1 cellular context compared by ENCODE assay signal in genomic region chr6:167653561-167653960, GRCh38.
TF ChIP-seq lines count a peak whose summit lies in the region.

No MANE protein-coding gene starts in this region.

TF ChIP-seq in H1, 55 proteins besides CTCF, POLR2A, EP300 and RAD21 (continued from another document):
- TF ChIP-seq SUZ12 (IDR thresholded peaks at IDR 0.05; ENCODE audit: low read length) (no peak), SRF (IDR thresholded peaks at IDR 0.05; ENCODE audit: low read depth, low read length) (no peak), RNF2 (IDR thresholded peaks at IDR 0.05; ENCODE audit: borderline replicate concordance, low read depth, low read length, missing control alignments, poor library complexity, severe bottlenecking) (no peak), ATF2 (IDR thresholded peaks at IDR 0.05; ENCODE audit: low read length) (no peak), ZNF274 (IDR thresholded peaks at IDR 0.05; ENCODE audit: borderline replicate concordance, extremely low read depth, low read length) (no peak), FOSL1 (IDR thresholded peaks at IDR 0.05; ENCODE audit: insufficient read depth, low read depth, low read length) (no peak), KDM1A (IDR thresholded peaks at IDR 0.05; ENCODE audit: borderline replicate concordance, low read length) (no peak)
